Comparison of ENCODE assay signal across 12 cellular contexts in the genomic region with DNA sequence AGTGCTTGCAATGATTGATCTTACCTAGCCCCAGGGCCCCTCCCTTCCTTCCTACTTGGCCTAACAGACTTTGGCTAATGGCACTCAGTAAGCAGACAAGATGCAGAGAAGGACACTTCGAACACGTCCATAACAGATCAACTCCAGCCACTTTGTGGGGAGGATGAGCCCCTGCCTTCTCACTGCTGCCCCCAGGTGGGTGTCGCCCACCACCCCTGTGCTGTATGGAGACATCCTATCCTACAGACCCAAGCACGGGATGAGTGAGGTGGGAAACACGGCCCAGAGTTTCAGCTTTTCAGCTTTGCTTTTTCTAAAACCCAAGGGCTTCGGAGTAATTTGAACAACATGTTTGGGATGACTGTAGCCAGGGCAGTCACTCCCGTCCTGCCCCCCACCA. TPM values are rescaled to one million over a fixed set of nuclear protein-coding genes. Genes with fewer than 3 reads are reported as not detected.
DNase-seq lines count a peak whose midpoint lies in the region; ATAC-seq and TF ChIP-seq lines count a peak whose summit lies in the region.
"Had no signal": no experiment of that assay in that cellular context is flagged by ENCODE, and none has a peak within 500 bp of the region (broad histone marks: within the 10 kb centered on the region; RNA-seq: fewer than 3 reads in every experiment).

No MANE protein-coding gene starts in this region.

- no peak overlapping the region for H3K27ac ChIP-seq in CD4-positive, CD25-positive, alpha-beta regulatory T cell (ENCODE audit: insufficient read depth, low read length, poor library complexity, severe bottlenecking)
- H3K27ac ChIP-seq in GM23248 (peak overlapping the region; percentile 99), psoas muscle (no peak overlapping the region), MM.1S (ENCODE audit: low read length) (no peak overlapping the region)

- H3K4me1 ChIP-seq in CD4-positive, CD25-positive, alpha-beta regulatory T cell (ENCODE audit: control insufficient read depth, insufficient read depth, low read length, poor library complexity, severe bottlenecking) = peaks cover 26% of the 10 kb centered on the region
- H3K4me1 ChIP-seq in GM23248 (ENCODE audit: insufficient read depth) (peaks cover 88% of the 10 kb centered on the region), psoas muscle (no peaks in the 10 kb centered on the region), MM.1S (ENCODE audit: low read length) (no peaks in the 10 kb centered on the region)

- H3K4me3 ChIP-seq in CD4-positive, CD25-positive, alpha-beta regulatory T cell (ENCODE audit: low read depth, low read length) = no peak overlapping the region
- no peak overlapping the region for H3K4me3 ChIP-seq in GM23248
- no peak overlapping the region for H3K4me3 ChIP-seq in psoas muscle
- H3K4me3 ChIP-seq in MM.1S (ENCODE audit: low read length) = no peak overlapping the region
- H3K4me3 ChIP-seq: MG63 had no signal

- H3F3A ChIP-seq in GM23248 (ENCODE audit: insufficient read depth) = peaks cover 61% of the 10 kb centered on the region
- no peaks in the 10 kb centered on the region for H3F3A ChIP-seq in MM.1S (ENCODE audit: insufficient read depth, low read length)

- DNase-seq in CD4-positive, CD25-positive, alpha-beta regulatory T cell = peak in 1 of 3 donors; percentile 35
- DNase-seq in GM23248 (no peak), islet precursor cell (peak; percentile 66), psoas muscle (no peak), MM.1S (no peak)
- DNase-seq in activated CD4-positive, alpha-beta T cell treated with anti-CD3 and anti-CD28 coated beads, Interleukin-2, amount 10 ng/mL, durations not matched to agents 24 days and 14 days = no peak
- DNase-seq: activated T-cell treated with anti-CD3 and anti-CD28 coated beads, Interleukin-2, amount 50 U/mL, for 1 hour; midbrain had no signal

- WGBS in GM23248 (ENCODE audit: low coverage in 1 of 2, low lambda C conversion rate in 2 of 2, missing lambda C conversion rate in 2 of 2), 2 experiments = 54 to 60% methylated on average over 6 to 7 of the region's 7 CpGs
- 71 to 77% (median 72%) methylated on average over 7 of the region's 7 CpGs for WGBS in psoas muscle, 3 donors

- H3K9me2 ChIP-seq in GM23248 (ENCODE audit: insufficient read depth) (no peaks in the 10 kb centered on the region), MM.1S (replicated peaks; ENCODE audit: insufficient read depth, low read length) (no peaks in the 10 kb centered on the region)

- H3K9me3 ChIP-seq in CD4-positive, CD25-positive, alpha-beta regulatory T cell (ENCODE audit: control insufficient read depth in 2 of 2, low read length in 2 of 2) = no peaks in the 10 kb centered on the region
- H3K9me3 ChIP-seq in GM23248 (ENCODE audit: low read depth) (no peaks in the 10 kb centered on the region), psoas muscle (no peaks in the 10 kb centered on the region), MM.1S (replicated peaks; ENCODE audit: insufficient read depth, low read length) (no peaks in the 10 kb centered on the region)
- H3K9me3 ChIP-seq: MG63 had no signal

- H3K4me1 Mint-ChIP-seq in CD4-positive, CD25-positive, alpha-beta regulatory T cell = peaks cover 19 to 81% (median 58%) of the 10 kb centered on the region in 4 donors
- peaks cover 59% of the 10 kb centered on the region for H3K4me1 Mint-ChIP-seq in brain
- peaks cover 62% of the 10 kb centered on the region for H3K4me1 Mint-ChIP-seq in activated CD4-positive, alpha-beta T cell treated with anti-CD3 and anti-CD28 coated beads, Interleukin-2, amount 10 ng/mL, durations not matched to agents 24 days and 14 days

- intact Hi-C loops in psoas muscle (cut with DNase I) = loop anchor here in 1 of 2 donors (10.0 kb wide), 1 partner anchor 525 kb away; no protein-coding TSS in a partner anchor
- intact Hi-C loops in activated CD4-positive, alpha-beta T cell treated with anti-CD3 and anti-CD28 coated beads, Interleukin-2, amount 10 ng/mL, durations not matched to agents 24 days and 14 days (cut with micrococcal nuclease) = loop anchor here (5.0 to 10.0 kb wide), 5 partner anchors 48 to 1615 kb away; a partner anchor contains a TSS

- in situ Hi-C loops in GM23248 (cut with MboI) = no loop called here

- H3K4me2 ChIP-seq in GM23248 (ENCODE audit: unreplicated experiment) = peak overlapping the region; percentile 98
- H3K4me2 ChIP-seq in MM.1S (ENCODE audit: low read depth, low read length) = no peak overlapping the region

- peaks cover 17% of the 10 kb centered on the region for H3K36me3 Mint-ChIP-seq in CD4-positive, CD25-positive, alpha-beta regulatory T cell
- H3K36me3 Mint-ChIP-seq in brain = peaks cover 33% of the 10 kb centered on the region
- H3K36me3 Mint-ChIP-seq in activated CD4-positive, alpha-beta T cell treated with anti-CD3 and anti-CD28 coated beads, Interleukin-2, amount 10 ng/mL, durations not matched to agents 24 days and 14 days (ENCODE audit: low read depth) = peaks cover 50% of the 10 kb centered on the region

- H3K27me3 Mint-ChIP-seq in CD4-positive, CD25-positive, alpha-beta regulatory T cell = no peaks in the 10 kb centered on the region
- H3K27me3 Mint-ChIP-seq in brain = no peaks in the 10 kb centered on the region
- no peaks in the 10 kb centered on the region for H3K27me3 Mint-ChIP-seq in activated CD4-positive, alpha-beta T cell treated with anti-CD3 and anti-CD28 coated beads, Interleukin-2, amount 10 ng/mL, durations not matched to agents 24 days and 14 days

- H3K9me3 Mint-ChIP-seq in CD4-positive, CD25-positive, alpha-beta regulatory T cell = no peaks in the 10 kb centered on the region
- H3K9me3 Mint-ChIP-seq in brain = no peaks in the 10 kb centered on the region
- H3K9me3 Mint-ChIP-seq in activated CD4-positive, alpha-beta T cell treated with anti-CD3 and anti-CD28 coated beads, Interleukin-2, amount 10 ng/mL, durations not matched to agents 24 days and 14 days = no peaks in the 10 kb centered on the region
- H3K9me3 Mint-ChIP-seq: CD14-positive monocyte had no signal

- TF ChIP-seq CTCF in brain (conservative IDR thresholded peaks at IDR 0.05) (no peak), psoas muscle (IDR thresholded peaks at IDR 0.05) (no peak), MM.1S (IDR thresholded peaks at IDR 0.05; ENCODE audit: low read length) (no peak)

- H3K9ac ChIP-seq in GM23248 = peak overlapping the region; percentile 21; the same call in 1 of the 2 replicates
- H3K9ac ChIP-seq in MM.1S (ENCODE audit: low read length) = no peak overlapping the region

- no peak for ATAC-seq in CD4-positive, CD25-positive, alpha-beta regulatory T cell (ENCODE audit: low read depth in 2 of 2)
- no peak for ATAC-seq in HG03342 (IDR thresholded peaks at IDR 0.05; ENCODE audit: unreplicated experiment)
- no peak for ATAC-seq in psoas muscle

- H3K36me3 ChIP-seq in CD4-positive, CD25-positive, alpha-beta regulatory T cell (ENCODE audit: control insufficient read depth, insufficient read depth, low read length) = peaks cover 2% of the 10 kb centered on the region
- H3K36me3 ChIP-seq in GM23248 (ENCODE audit: low read depth) (peaks cover 9% of the 10 kb centered on the region; the same call in 1 of the 2 replicates), psoas muscle (ENCODE audit: insufficient read depth in 1 of 2, low read depth in 1 of 2) (no peaks in the 10 kb centered on the region), MM.1S (replicated peaks; ENCODE audit: insufficient read depth, low read length) (no peaks in the 10 kb centered on the region)

- peaks cover 4% of the 10 kb centered on the region; the same call in 1 of the 2 replicates for H4K20me1 ChIP-seq in GM23248 (ENCODE audit: insufficient read depth)
- no peaks in the 10 kb centered on the region; the same call in 1 of the 2 replicates for H4K20me1 ChIP-seq in MM.1S (ENCODE audit: insufficient read depth, low read length)

- peak overlapping the region in 1 of 4 donors; percentile 23 for H3K4me3 Mint-ChIP-seq in CD4-positive, CD25-positive, alpha-beta regulatory T cell
- H3K4me3 Mint-ChIP-seq in brain = peak overlapping the region in 1 of 5 experiments; percentile 49
- H3K4me3 Mint-ChIP-seq in activated CD4-positive, alpha-beta T cell treated with anti-CD3 and anti-CD28 coated beads, Interleukin-2, amount 10 ng/mL, durations not matched to agents 24 days and 14 days = no peak overlapping the region
- H3K4me3 Mint-ChIP-seq: CD14-positive monocyte had no signal

- peak overlapping the region; percentile 75 to 86 (median 76) for H3K27ac Mint-ChIP-seq in CD4-positive, CD25-positive, alpha-beta regulatory T cell
- H3K27ac Mint-ChIP-seq in brain = peak overlapping the region in 3 of 5 experiments; percentile 12 to 54 (median 16)
- H3K27ac Mint-ChIP-seq in activated CD4-positive, alpha-beta T cell treated with anti-CD3 and anti-CD28 coated beads, Interleukin-2, amount 10 ng/mL, durations not matched to agents 24 days and 14 days = no peak overlapping the region

- H3K79me2 ChIP-seq in GM23248 (ENCODE audit: insufficient read depth) (peaks cover 100% of the 10 kb centered on the region), MM.1S (ENCODE audit: low read length) (peaks cover 100% of the 10 kb centered on the region)

- H2AFZ ChIP-seq in GM23248 = no peak overlapping the region
- H2AFZ ChIP-seq in MM.1S (ENCODE audit: low read length) = no peak overlapping the region

- H3K27me3 ChIP-seq in CD4-positive, CD25-positive, alpha-beta regulatory T cell (ENCODE audit: control insufficient read depth, insufficient read depth, low read length) = no peaks in the 10 kb centered on the region
- H3K27me3 ChIP-seq in GM23248 (replicated peaks; ENCODE audit: insufficient read depth) (no peaks in the 10 kb centered on the region), psoas muscle (ENCODE audit: insufficient read depth in 3 of 3, low read length in 2 of 3) (peaks cover 0 to 3% (median 0%) of the 10 kb centered on the region in 3 donors), MM.1S (replicated peaks; ENCODE audit: insufficient read depth, low read length) (no peaks in the 10 kb centered on the region)
- H3K27me3 ChIP-seq: MG63 had no signal

RNA-seq across cellular contexts. Expression of a gene that starts 5.5 kb away (rescaled TPM):
- 29.9 TPM for total RNA-seq in CD4-positive, CD25-positive, alpha-beta regulatory T cell
- 1 to 10 TPM; 3.6 to 7.7 (median 4.8) TPM for polyA plus RNA-seq in CD4-positive, CD25-positive, alpha-beta regulatory T cell
- total RNA-seq in GM23248 (2014; rRNA removed; shearing (Covaris generic)) = 34.7 and 52.0 TPM in 2 replicates
- polyA plus RNA-seq in GM23248 (2016; fragmentation: Nextera tagmentation; extraction: Ambion mirVana) = 37.8 and 38.6 TPM in 2 replicates
- 46.7 TPM for polyA plus RNA-seq in brain (ENCODE audit: insufficient read depth, low read depth, low replicate concordance)
- total RNA-seq in psoas muscle = 10 to 100 TPM in 1 of 4 donors, 1 to 10 TPM in 3; 2.5 to 14.7 (median 3.8) TPM
- polyA plus RNA-seq in psoas muscle = 1 to 10 TPM in 2 of 3 donors, under 1 TPM in 1; 0.79 to 6.3 (median 1.0) TPM
- total RNA-seq in activated CD4-positive, alpha-beta T cell treated with anti-CD3 and anti-CD28 coated beads, Interleukin-2, amount 10 ng/mL, durations not matched to agents 24 days and 14 days = 137 and 138 TPM in 2 replicates
